ENCODE assay signal across 9 cellular contexts in genomic region chr7:139106959-139107358, GRCh38. TPM values are rescaled to one million over a fixed set of nuclear protein-coding genes. Genes with fewer than 3 reads are reported as not detected.
A peak's percentile ranks its signal among the peaks of the same experiment; 100 is the strongest.
DNase-seq lines count a peak whose midpoint lies in the region; ATAC-seq, FAIRE-seq and TF ChIP-seq lines count a peak whose summit lies in the region.
"Had no signal": no experiment of that assay in that cellular context is flagged by ENCODE, and none has a peak within 500 bp of the region (broad histone marks: within the 10 kb centered on the region; RNA-seq: fewer than 3 reads in every experiment).

No MANE protein-coding gene starts in this region.

- H3K27ac ChIP-seq in KMS-11, result no peak overlapping the region
- no peak overlapping the region for H3K27ac ChIP-seq in astrocyte (ENCODE audit: low read depth, low read length)
- peak overlapping the region; percentile 39 for H3K27ac ChIP-seq in muscle layer of duodenum (ENCODE audit: low read length)
- peak overlapping the region in 1 of 4 donors; percentile 91 for H3K27ac ChIP-seq in sigmoid colon

- no peak for TF ChIP-seq CTCF in CD14-positive monocyte (IDR thresholded peaks at IDR 0.05)
- TF ChIP-seq CTCF in KMS-11 (conservative IDR thresholded peaks at IDR 0.05; ENCODE audit: low read depth, low read length), result no peak
- no peak for TF ChIP-seq CTCF in astrocyte (IDR thresholded peaks at IDR 0.05; ENCODE audit: insufficient read depth, low read depth, low read length)
- no peak for TF ChIP-seq CTCF in sigmoid colon (IDR thresholded peaks at IDR 0.05)

- H3K4me2 ChIP-seq in KMS-11 (peak overlapping the region; percentile 97), astrocyte (ENCODE audit: low read length) (no peak overlapping the region)

- H3K9me3 ChIP-seq in astrocyte (ENCODE audit: insufficient read depth, low read depth, low read length) (no peaks in the 10 kb centered on the region), muscle layer of duodenum (ENCODE audit: control insufficient read depth in 1 of 2, low read length in 2 of 2) (no peaks in the 10 kb centered on the region), sigmoid colon (no peaks in the 10 kb centered on the region)

- H3K4me1 ChIP-seq in KMS-11 (ENCODE audit: low read depth, poor library complexity, severe bottlenecking) (peaks cover 37% of the 10 kb centered on the region), astrocyte (ENCODE audit: insufficient read depth, low read length) (peaks cover 4% of the 10 kb centered on the region), muscle layer of duodenum (ENCODE audit: control insufficient read depth in 1 of 2, insufficient read depth in 2 of 2, low read length in 2 of 2) (peaks cover 0 to 4% of the 10 kb centered on the region in 2 donors), sigmoid colon (peaks cover 0 to 33% (median 27%) of the 10 kb centered on the region in 4 donors)

- H3K36me3 Mint-ChIP-seq in CD14-positive monocyte (no peaks in the 10 kb centered on the region), astrocyte (ENCODE audit: low read depth, unreplicated experiment) (peaks cover 5% of the 10 kb centered on the region)

- peaks cover 69% of the 10 kb centered on the region for H3K79me2 ChIP-seq in KMS-11 (ENCODE audit: insufficient read depth, low read depth)
- H3K79me2 ChIP-seq in astrocyte (ENCODE audit: insufficient read depth, low read length), result peaks cover 33% of the 10 kb centered on the region

- H3K9me3 Mint-ChIP-seq in CD14-positive monocyte (peaks cover 2 to 4% (median 3%) of the 10 kb centered on the region in 7 donors), astrocyte (ENCODE audit: unreplicated experiment) (no peaks in the 10 kb centered on the region)

- no peaks in the 10 kb centered on the region for H3K36me3 ChIP-seq in KMS-11 (ENCODE audit: insufficient read depth)
- no peaks in the 10 kb centered on the region for H3K36me3 ChIP-seq in astrocyte (ENCODE audit: insufficient read depth, low read length)
- H3K36me3 ChIP-seq in muscle layer of duodenum (ENCODE audit: control insufficient read depth in 1 of 2, insufficient read depth in 2 of 2, low read length in 2 of 2), result no peaks in the 10 kb centered on the region
- no peaks in the 10 kb centered on the region for H3K36me3 ChIP-seq in sigmoid colon

- TF ChIP-seq POLR2A in sigmoid colon (IDR thresholded peaks at IDR 0.05), result no peak

- intact Hi-C loops in CD14-positive monocyte (cut with micrococcal nuclease), result no loop called here
- intact Hi-C loops in sigmoid colon (cut with DNase I), result no loop called here

- 31 to 45% methylated on average over 2 of the region's 2 CpGs for WGBS in sigmoid colon, 2 donors

- no peak overlapping the region for H3K4me3 ChIP-seq in KMS-11 (IDR thresholded peaks at IDR 0.05; ENCODE audit: insufficient read depth, low read depth, low read length)
- H3K4me3 ChIP-seq in astrocyte (ENCODE audit: insufficient read depth, low read depth, low read length), result no peak overlapping the region
- H3K4me3 ChIP-seq in muscle layer of duodenum (ENCODE audit: low read depth in 1 of 2, low read length in 2 of 2), result peak overlapping the region; percentile 94 to 100
- peak overlapping the region in 2 of 4 donors; percentile 70 to 84 for H3K4me3 ChIP-seq in sigmoid colon

- H4K20me1 ChIP-seq in KMS-11 (ENCODE audit: insufficient read depth), result peaks cover 12% of the 10 kb centered on the region; the same call in 1 of the 2 replicates
- peaks cover 14% of the 10 kb centered on the region for H4K20me1 ChIP-seq in astrocyte (ENCODE audit: insufficient read depth, low read length)

- ATAC-seq in GM19035 (IDR thresholded peaks at IDR 0.05; ENCODE audit: unreplicated experiment) (no peak), HG03095 (IDR thresholded peaks at IDR 0.05; ENCODE audit: unreplicated experiment) (no peak)

- H3K27me3 ChIP-seq in KMS-11 (ENCODE audit: insufficient read depth, low read depth) (no peaks in the 10 kb centered on the region), astrocyte (ENCODE audit: insufficient read depth, low read length) (no peaks in the 10 kb centered on the region), muscle layer of duodenum (ENCODE audit: low read depth, low read length) (no peaks in the 10 kb centered on the region), sigmoid colon (no peaks in the 10 kb centered on the region)

- H3K27ac Mint-ChIP-seq in CD14-positive monocyte, result peak overlapping the region in 6 of 7 donors; percentile 91 to 99 (median 96)
- peak overlapping the region; percentile 0 for H3K27ac Mint-ChIP-seq in astrocyte (ENCODE audit: unreplicated experiment)

- no peak for FAIRE-seq in astrocyte (lab: Jason Lieb, UNC)

- H3K27me3 Mint-ChIP-seq in CD14-positive monocyte (ENCODE audit: low read depth in 3 of 3) (peaks cover 0 to 2% (median 0%) of the 10 kb centered on the region in 3 donors), astrocyte (ENCODE audit: low read depth, unreplicated experiment) (no peaks in the 10 kb centered on the region)

- H3K9ac ChIP-seq in KMS-11 (no peak overlapping the region), astrocyte (ENCODE audit: low read length) (no peak overlapping the region)

- no peak for DNase-seq in CD14-positive monocyte (ENCODE audit: low spot score)
- no peak for DNase-seq in astrocyte (ENCODE audit: low read depth)
- no peak for DNase-seq in AG08395 (ENCODE audit: low spot score)
- DNase-seq in sigmoid colon, result no peak
- DNase-seq: amygdala had no signal

- H3K4me3 Mint-ChIP-seq in CD14-positive monocyte (peak overlapping the region; percentile 85 to 96), astrocyte (ENCODE audit: unreplicated experiment) (peak overlapping the region; percentile 96)

- H2AFZ ChIP-seq in KMS-11 (ENCODE audit: low read depth) (no peak overlapping the region), astrocyte (ENCODE audit: low read depth, low read length) (no peak overlapping the region)

- peaks cover 66% of the 10 kb centered on the region for H3K4me1 Mint-ChIP-seq in CD14-positive monocyte
- H3K4me1 Mint-ChIP-seq in astrocyte (ENCODE audit: low read depth, unreplicated experiment), result peaks cover 10% of the 10 kb centered on the region

- no peak for TF ChIP-seq EP300 in sigmoid colon (IDR thresholded peaks at IDR 0.05)

RNA-seq across cellular contexts. Expression of gene ZC3HAV1, which starts 2.6 kb away (rescaled TPM):
- polyA plus RNA-seq in CD14-positive monocyte, result 10 to 100 TPM; 21.2 to 30.2 TPM
- 63.0 and 63.8 TPM in 2 replicates for total RNA-seq in astrocyte
- total RNA-seq in sigmoid colon, result 10 to 100 TPM; 23.4 to 29.1 (median 26.1) TPM
- polyA plus RNA-seq in sigmoid colon, result 10 to 100 TPM in 2 of 3 donors, 1 to 10 TPM in 1; 4.2 to 20.5 (median 10.6) TPM

Comparison
In these comparisons a context has a peak if more than half of its experiments do, and no peak if none do; other contexts are left out.
1. H3K4me3 ChIP-seq: peak in muscle layer of duodenum (2 of 2); none in KMS-11 (single experiment) and astrocyte (single experiment).